ENCODE assay signal across 12 cellular contexts in the genomic region with DNA sequence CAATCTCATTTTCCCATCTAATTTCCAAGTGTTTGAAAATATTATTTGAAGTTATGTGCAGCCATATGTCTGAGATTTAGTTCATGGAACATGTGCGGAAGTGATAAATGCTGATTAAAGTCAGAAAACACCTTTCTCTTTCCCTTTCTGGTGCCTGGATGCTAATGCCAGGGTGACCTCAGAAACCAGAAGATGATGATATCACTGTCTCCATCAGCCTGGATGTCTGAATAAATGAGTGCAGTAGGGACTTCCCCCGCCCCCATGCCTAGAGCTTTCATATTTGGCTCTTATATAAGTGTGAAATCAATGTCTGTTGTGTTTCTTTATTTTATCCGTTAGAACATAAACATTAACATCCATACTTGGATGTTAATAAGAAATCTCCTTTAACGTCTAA.
A peak's percentile ranks its signal among the peaks of the same experiment; 100 is the strongest.
DNase-seq lines count a peak whose midpoint lies in the region; ATAC-seq lines count a peak whose summit lies in the region.
"Had no signal": no experiment of that assay in that cellular context is flagged by ENCODE, and none has a peak within 500 bp of the region (broad histone marks: within the 10 kb centered on the region; RNA-seq: fewer than 3 reads in every experiment).

No MANE protein-coding gene starts in this region.

- peak; percentile 43 for ATAC-seq in GM18502 (IDR thresholded peaks at IDR 0.05; ENCODE audit: poor library complexity, unreplicated experiment)
- peak; percentile 52 for ATAC-seq in GM19463 (IDR thresholded peaks at IDR 0.05; ENCODE audit: unreplicated experiment)
- peak; percentile 90 for ATAC-seq in activated naive CD8-positive, alpha-beta T cell treated with anti-CD3 and anti-CD28 coated beads, Interleukin-2, amount 50 U/mL, for 24 hours
- no peak for ATAC-seq in HG03025 (IDR thresholded peaks at IDR 0.05; ENCODE audit: low FRiP score, unreplicated experiment)
- ATAC-seq: esophagus mucosa had no signal

- peak; percentile 45 for DNase-seq in activated naive CD8-positive, alpha-beta T cell treated with anti-CD3 and anti-CD28 coated beads, Interleukin-2, amount 50 U/mL, for 24 hours
- DNase-seq in stimulated activated CD4-positive, alpha-beta T cell treated with anti-CD3 and anti-CD28 coated beads, Interleukin-1b, Interleukin-23, amount 100 ng/mL, for 48 hours: peak; percentile 30
- DNase-seq in NCI-H226 (no peak), iPS-NIHi11 (ENCODE audit: low spot score) (no peak)
- DNase-seq: aorta, cortex of kidney, DMS79 treated with DMSO at 0.1 percent for 48 hours had no signal

- no peaks in the 10 kb centered on the region for H3K9me3 Mint-ChIP-seq in activated naive CD8-positive, alpha-beta T cell treated with anti-CD3 and anti-CD28 coated beads, Interleukin-2, amount 50 U/mL, for 24 hours
- H3K9me3 Mint-ChIP-seq: type B pancreatic cell had no signal

- no peaks in the 10 kb centered on the region for H3K36me3 Mint-ChIP-seq in activated naive CD8-positive, alpha-beta T cell treated with anti-CD3 and anti-CD28 coated beads, Interleukin-2, amount 50 U/mL, for 24 hours (ENCODE audit: low read depth)
- H3K36me3 Mint-ChIP-seq: type B pancreatic cell had no signal

- H3K4me3 Mint-ChIP-seq in activated naive CD8-positive, alpha-beta T cell treated with anti-CD3 and anti-CD28 coated beads, Interleukin-2, amount 50 U/mL, for 24 hours: no peak overlapping the region
- H3K4me3 Mint-ChIP-seq: type B pancreatic cell had no signal

- H3K27ac Mint-ChIP-seq in activated naive CD8-positive, alpha-beta T cell treated with anti-CD3 and anti-CD28 coated beads, Interleukin-2, amount 50 U/mL, for 24 hours: no peak overlapping the region
- H3K27ac Mint-ChIP-seq: type B pancreatic cell had no signal

- H3K27me3 Mint-ChIP-seq in activated naive CD8-positive, alpha-beta T cell treated with anti-CD3 and anti-CD28 coated beads, Interleukin-2, amount 50 U/mL, for 24 hours: peaks cover 3% of the 10 kb centered on the region
- H3K27me3 Mint-ChIP-seq: type B pancreatic cell had no signal

- peaks cover 4% of the 10 kb centered on the region for H3K4me1 Mint-ChIP-seq in activated naive CD8-positive, alpha-beta T cell treated with anti-CD3 and anti-CD28 coated beads, Interleukin-2, amount 50 U/mL, for 24 hours

Comparison
In these comparisons a context has a peak if more than half of its experiments do, and no peak if none do; other contexts are left out.
1. DNase-seq: peak in activated naive CD8-positive, alpha-beta T cell treated with anti-CD3 and anti-CD28 coated beads, Interleukin-2, amount 50 U/mL, for 24 hours (single experiment) and stimulated activated CD4-positive, alpha-beta T cell treated with anti-CD3 and anti-CD28 coated beads, Interleukin-1b, Interleukin-23, amount 100 ng/mL, for 48 hours (single experiment); none in NCI-H226 (single experiment) and iPS-NIHi11 (single experiment).